Comparison of ENCODE assay signal across 16 cellular contexts in the genomic region with DNA sequence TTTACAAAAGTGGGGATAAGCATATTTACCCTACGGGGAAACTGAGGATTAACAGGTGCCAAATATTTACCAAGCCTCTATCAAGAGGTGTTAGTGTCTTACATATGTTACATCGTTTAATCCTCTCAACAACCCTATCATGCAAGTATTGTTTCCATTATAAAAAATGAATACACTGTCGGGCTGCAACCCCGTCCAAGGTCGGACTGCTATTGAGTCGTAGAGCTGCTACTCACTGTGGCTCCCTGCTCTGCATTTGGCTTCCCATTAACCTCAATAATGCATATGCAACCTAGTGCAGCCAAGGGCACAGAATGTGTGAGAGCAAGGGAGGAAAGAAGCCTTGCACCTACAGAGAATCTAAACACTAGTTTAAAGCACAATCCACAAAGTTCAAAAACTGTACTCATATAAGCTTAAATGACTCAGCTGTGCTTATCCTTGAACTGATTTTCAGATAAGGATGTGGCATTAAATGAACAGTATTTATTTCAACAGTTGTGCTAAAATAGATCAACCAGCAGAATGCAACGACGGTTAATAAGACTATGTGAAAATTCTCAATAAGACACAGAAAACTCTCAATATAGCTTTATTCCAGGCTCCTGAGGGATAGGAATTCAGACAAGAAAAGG. TPM values are rescaled to one million over a fixed set of nuclear protein-coding genes. Genes with fewer than 3 reads are reported as not detected.
DNase-seq lines count a peak whose midpoint lies in the region; ATAC-seq and TF ChIP-seq lines count a peak whose summit lies in the region.
"Had no signal": no experiment of that assay in that cellular context is flagged by ENCODE, and none has a peak within 500 bp of the region (broad histone marks: within the 10 kb centered on the region; RNA-seq: fewer than 3 reads in every experiment).

No MANE protein-coding gene starts in this region.

- H3K4me1 Mint-ChIP-seq in stimulated activated memory B cell treated with anti-CD40 and anti-IgM and Interleukin-4, amounts not matched to agents 10 μg/mL and 1 μg/mL and 100 μg/mL, for 72 hours = peaks cover 59% of the 10 kb centered on the region

- H3K9me3 ChIP-seq in HUES48 (ENCODE audit: control insufficient read depth, insufficient read depth, low read length) = no peaks in the 10 kb centered on the region
- no peaks in the 10 kb centered on the region for H3K9me3 ChIP-seq in gastrocnemius medialis

- in situ Hi-C loops in gastrocnemius medialis (cut with MboI; ENCODE audit: low sequenced_read_pairs in 4 of 4) = no loop called here

- H3K4me1 ChIP-seq in HUES48 (ENCODE audit: control insufficient read depth, insufficient read depth, low read length) (peaks cover 2% of the 10 kb centered on the region; the same call in 1 of the 2 replicates), gastrocnemius medialis (peaks cover 55 to 79% of the 10 kb centered on the region in 2 donors)

- TF ChIP-seq CTCF in gastrocnemius medialis (IDR thresholded peaks at IDR 0.05 in 4 of 5, conservative IDR thresholded peaks at IDR 0.05 in 1 of 5) = no peak

- no peaks in the 10 kb centered on the region for H3K27me3 Mint-ChIP-seq in stimulated activated memory B cell treated with anti-CD40 and anti-IgM and Interleukin-4, amounts not matched to agents 10 μg/mL and 1 μg/mL and 100 μg/mL, for 72 hours

- peaks cover 2% of the 10 kb centered on the region for H3K9me3 Mint-ChIP-seq in stimulated activated memory B cell treated with anti-CD40 and anti-IgM and Interleukin-4, amounts not matched to agents 10 μg/mL and 1 μg/mL and 100 μg/mL, for 72 hours

- peaks cover 39% of the 10 kb centered on the region for H3K36me3 Mint-ChIP-seq in stimulated activated memory B cell treated with anti-CD40 and anti-IgM and Interleukin-4, amounts not matched to agents 10 μg/mL and 1 μg/mL and 100 μg/mL, for 72 hours

- intact Hi-C loops in gastrocnemius medialis (cut with DNase I; ENCODE audit: low total_unique reads) = no loop called here

- H3K36me3 ChIP-seq in HUES48 (ENCODE audit: control insufficient read depth, insufficient read depth, low read length) (peaks cover 9% of the 10 kb centered on the region), gastrocnemius medialis (no peaks in the 10 kb centered on the region)

- H3K27me3 ChIP-seq in HUES48 (ENCODE audit: control insufficient read depth, insufficient read depth, low read length) = no peaks in the 10 kb centered on the region
- H3K27me3 ChIP-seq in gastrocnemius medialis = no peaks in the 10 kb centered on the region
- H3K27me3 ChIP-seq: BLaER1 treated with 17β-estradiol and CSF1 and Interleukin-3, amounts not matched to agents 10 nM and 100 nM had no signal

- no peak for TF ChIP-seq POLR2A in gastrocnemius medialis (IDR thresholded peaks at IDR 0.05)

- H3K9ac ChIP-seq in HUES48 (ENCODE audit: low read depth, low read length) = no peak overlapping the region
- H3K9ac ChIP-seq: BLaER1 treated with 17β-estradiol and CSF1 and Interleukin-3, amounts not matched to agents 10 nM and 100 nM had no signal

- H3K27ac Mint-ChIP-seq in stimulated activated memory B cell treated with anti-CD40 and anti-IgM and Interleukin-4, amounts not matched to agents 10 μg/mL and 1 μg/mL and 100 μg/mL, for 72 hours = no peak overlapping the region

- peak overlapping the region; percentile 16 for H3K27ac ChIP-seq in HUES48 (ENCODE audit: low read depth, low read length)
- H3K27ac ChIP-seq in gastrocnemius medialis = peak overlapping the region; percentile 9 to 49 (median 18)
- H3K27ac ChIP-seq: BLaER1 treated with 17β-estradiol and CSF1 and Interleukin-3, amounts not matched to agents 10 nM and 100 nM; SK-N-MC had no signal

- ATAC-seq in gastrocnemius medialis = no peak
- ATAC-seq in stimulated activated memory B cell treated with anti-CD40 and anti-IgM and Interleukin-4, amounts not matched to agents 10 μg/mL and 1 μg/mL and 100 μg/mL, for 72 hours = no peak

- H3K4me3 ChIP-seq in HUES48 (ENCODE audit: low read depth, low read length) (no peak overlapping the region), gastrocnemius medialis (no peak overlapping the region)
- H3K4me3 ChIP-seq: BLaER1 treated with 17β-estradiol and CSF1 and Interleukin-3, amounts not matched to agents 10 nM and 100 nM; SK-N-MC had no signal

- H3K4me3 Mint-ChIP-seq in stimulated activated memory B cell treated with anti-CD40 and anti-IgM and Interleukin-4, amounts not matched to agents 10 μg/mL and 1 μg/mL and 100 μg/mL, for 72 hours = no peak overlapping the region

- DNase-seq in D341Med (ENCODE audit: low spot score) = peak; percentile 36
- peak; percentile 54 for DNase-seq in amniotic epithelial cell (ENCODE audit: low read depth)
- DNase-seq in gastrocnemius medialis = no peak
- DNase-seq in activated gamma-delta T cell treated with Interleukin-2 at 50 U/mL for 16 hours = no peak
- DNase-seq in cerebellar nuclear complex (lab: John Stamatoyannopoulos, UW) = no peak
- DNase-seq: COR-L47, DMS53, HCEC 1CT, KG1, NCI-H1092, NCI-H446, NCI-H748 treated with DMSO at 0.1 percent for 48 hours had no signal

RNA-seq across cellular contexts. Expression of gene UBE2H, which starts 49.9 kb away (rescaled TPM):
- total RNA-seq in gastrocnemius medialis = 100 to 1,000 TPM in 2 of 4 donors, 10 to 100 TPM in 2; 82.7 to 162 (median 103) TPM

Comparison
In these comparisons a context has a peak if more than half of its experiments do, and no peak if none do; other contexts are left out.
1. DNase-seq: peak in D341Med (single experiment) and amniotic epithelial cell (single experiment); none in gastrocnemius medialis (0 of 2), activated gamma-delta T cell treated with Interleukin-2 at 50 U/mL for 16 hours (single experiment) and cerebellar nuclear complex (0 of 2).